ENCODE assay signal across 27 cellular contexts in the genomic region with DNA sequence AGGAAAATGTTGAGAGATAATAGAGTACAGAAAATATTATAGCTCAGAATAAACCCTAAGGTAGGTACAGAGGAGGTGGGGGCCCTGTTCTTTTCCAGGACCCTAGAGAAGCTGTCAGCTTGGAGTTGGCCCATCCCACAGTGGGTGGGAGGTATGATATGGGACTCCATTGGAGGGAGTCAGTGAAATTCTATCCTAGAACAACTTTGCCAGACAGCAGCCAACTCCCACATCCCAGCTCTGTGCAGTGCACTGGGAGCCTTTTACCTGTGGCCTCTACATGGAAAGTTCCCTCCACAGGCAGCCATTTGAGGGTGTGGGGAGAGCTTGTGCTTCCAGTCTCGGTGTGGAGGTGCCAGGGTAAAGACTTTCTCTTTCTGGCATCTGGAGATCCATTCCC. TPM values are rescaled to one million over a fixed set of nuclear protein-coding genes. Genes with fewer than 3 reads are reported as not detected.
DNase-seq lines count a peak whose midpoint lies in the region; ATAC-seq, FAIRE-seq and TF ChIP-seq lines count a peak whose summit lies in the region.
"Had no signal": no experiment of that assay in that cellular context is flagged by ENCODE, and none has a peak within 500 bp of the region (broad histone marks: within the 10 kb centered on the region; RNA-seq: fewer than 3 reads in every experiment).

No MANE protein-coding gene starts in this region.

- H3K4me1 Mint-ChIP-seq in activated naive CD4-positive, alpha-beta T cell treated with anti-CD3 and anti-CD28 coated beads for 36 hours (ENCODE audit: low read depth), result peaks cover 7% of the 10 kb centered on the region
- H3K4me1 Mint-ChIP-seq in progenitor cell of endocrine pancreas (ENCODE audit: low read depth), result peaks cover 47% of the 10 kb centered on the region
- H3K4me1 Mint-ChIP-seq: CD4-positive, CD25-positive, alpha-beta regulatory T cell had no signal

- H3K27me3 ChIP-seq in heart right ventricle (no peaks in the 10 kb centered on the region), upper lobe of right lung (no peaks in the 10 kb centered on the region)
- H3K27me3 ChIP-seq: sigmoid colon had no signal

- H3K27ac Mint-ChIP-seq in activated naive CD4-positive, alpha-beta T cell treated with anti-CD3 and anti-CD28 coated beads for 36 hours, result peak overlapping the region; percentile 16
- peak overlapping the region; percentile 77 for H3K27ac Mint-ChIP-seq in progenitor cell of endocrine pancreas
- H3K27ac Mint-ChIP-seq: activated naive CD8-positive, alpha-beta T cell; CD4-positive, CD25-positive, alpha-beta regulatory T cell had no signal

- H3K36me3 Mint-ChIP-seq in activated naive CD4-positive, alpha-beta T cell treated with anti-CD3 and anti-CD28 coated beads for 36 hours (ENCODE audit: low read depth), result no peaks in the 10 kb centered on the region
- H3K36me3 Mint-ChIP-seq in progenitor cell of endocrine pancreas (ENCODE audit: insufficient read depth), result peaks cover 11% of the 10 kb centered on the region
- H3K36me3 Mint-ChIP-seq: activated naive CD8-positive, alpha-beta T cell; CD4-positive, CD25-positive, alpha-beta regulatory T cell had no signal

- WGBS in heart right ventricle, 2 donors, result 85 to 94% methylated on average over 1 of the region's 1 CpG

- H3K36me3 ChIP-seq in heart right ventricle, result no peaks in the 10 kb centered on the region
- H3K36me3 ChIP-seq in upper lobe of right lung, result no peaks in the 10 kb centered on the region
- H3K36me3 ChIP-seq: sigmoid colon, thoracic aorta had no signal

- CTCF ChIA-PET in activated naive CD4-positive, alpha-beta T cell treated with anti-CD3 and anti-CD28 coated beads for 36 hours (lab: Charles Lee), result no interaction called here

- no peak overlapping the region for H3K4me3 ChIP-seq in heart right ventricle
- H3K4me3 ChIP-seq in upper lobe of right lung, result no peak overlapping the region
- H3K4me3 ChIP-seq: sigmoid colon, thoracic aorta had no signal

- ATAC-seq in heart right ventricle, result peak in 6 of 8 donors; percentile 18 to 46 (median 38)
- ATAC-seq in upper lobe of right lung, result no peak
- ATAC-seq: Panc1, SK-N-SH treated with all-trans-retinoic acid at 6 μM for 48 hours had no signal

- no peaks in the 10 kb centered on the region for H3K9me3 Mint-ChIP-seq in activated naive CD4-positive, alpha-beta T cell treated with anti-CD3 and anti-CD28 coated beads for 36 hours
- H3K9me3 Mint-ChIP-seq in progenitor cell of endocrine pancreas (ENCODE audit: low read depth), result peaks cover 15% of the 10 kb centered on the region

- H3K4me1 ChIP-seq in heart right ventricle (peaks cover 3 to 43% (median 34%) of the 10 kb centered on the region in 9 donors), upper lobe of right lung (peaks cover 27% of the 10 kb centered on the region)
- H3K4me1 ChIP-seq: sigmoid colon had no signal

- intact Hi-C loops in activated naive CD4-positive, alpha-beta T cell treated with anti-CD3 and anti-CD28 coated beads for 36 hours (cut with micrococcal nuclease), result no loop called here
- intact Hi-C loops in heart right ventricle (cut with DNase I) (loop anchor here in 2 of 10 donors (10.0 kb wide), 1 partner anchor 118 kb away; no protein-coding TSS in a partner anchor), upper lobe of right lung (cut with DNase I) (no loop called here)

- H3K9me3 ChIP-seq in heart right ventricle, result peaks cover 0 to 11% (median 0%) of the 10 kb centered on the region in 11 donors
- no peaks in the 10 kb centered on the region for H3K9me3 ChIP-seq in upper lobe of right lung
- H3K9me3 ChIP-seq: sigmoid colon, thoracic aorta had no signal

- TF ChIP-seq CTCF in heart right ventricle (IDR thresholded peaks at IDR 0.05) (no peak), progenitor cell of endocrine pancreas (IDR thresholded peaks at IDR 0.05; ENCODE audit: unreplicated experiment) (no peak), upper lobe of right lung (IDR thresholded peaks at IDR 0.05) (no peak)

- peaks cover 11% of the 10 kb centered on the region for H3K27me3 Mint-ChIP-seq in activated naive CD4-positive, alpha-beta T cell treated with anti-CD3 and anti-CD28 coated beads for 36 hours (ENCODE audit: low read depth)
- H3K27me3 Mint-ChIP-seq in progenitor cell of endocrine pancreas, result no peaks in the 10 kb centered on the region

- no peak for DNase-seq in activated naive CD4-positive, alpha-beta T cell treated with anti-CD3 and anti-CD28 coated beads for 36 hours
- DNase-seq in activated naive CD4-positive, alpha-beta T cell treated with anti-CD3 and anti-CD28 coated beads, Interleukin-2, amount 50 U/mL, for 16 hours, result no peak
- peak in 1 of 2 donors; percentile 9 for DNase-seq in heart right ventricle
- no peak for DNase-seq in progenitor cell of endocrine pancreas (ENCODE audit: low spot score, unreplicated experiment)
- DNase-seq in upper lobe of right lung, result no peak
- DNase-seq in SHP77 treated with DMSO at 0.1 percent for 48 hours (lab: John Stamatoyannopoulos, UW), result no peak
- DNase-seq in urothelium cell line (ENCODE audit: low spot score), result no peak
- DNase-seq in A172 (ENCODE audit: low spot score), result no peak
- DNase-seq: CD4-positive, CD25-positive, alpha-beta regulatory T cell; DND-41; effector CD4-positive, alpha-beta T cell; H7; kidney; midbrain; NCI-H1092; NCI-H2171 treated with DMSO at 0.1 percent for 48 hours; occipital lobe; sigmoid colon; stimulated activated CD4-positive, alpha-beta T cell treated with anti-CD3 and anti-CD28 coated beads, Interleukin-4, amount 100 ng/mL, for 1 hour; T1000 had no signal

- H3K27ac ChIP-seq in heart right ventricle (peak overlapping the region; percentile 49 to 94 (median 82)), upper lobe of right lung (peak overlapping the region; percentile 65)
- H3K27ac ChIP-seq: KMS-11 had no signal

- H3K4me3 Mint-ChIP-seq in activated naive CD4-positive, alpha-beta T cell treated with anti-CD3 and anti-CD28 coated beads for 36 hours, result no peak overlapping the region
- H3K4me3 Mint-ChIP-seq in progenitor cell of endocrine pancreas (ENCODE audit: low read depth), result no peak overlapping the region
- H3K4me3 Mint-ChIP-seq: activated naive CD8-positive, alpha-beta T cell; CD4-positive, CD25-positive, alpha-beta regulatory T cell had no signal

- no peak for FAIRE-seq in urothelium cell line (lab: Jason Lieb, UNC)
- FAIRE-seq: bronchial epithelial cell, GM18507, kidney had no signal

RNA-seq across cellular contexts. Expression of a gene that starts 36.8 kb away (rescaled TPM):
- 1 to 10 TPM in 1 of 2 experiments, under 1 TPM in 1; 0.52 to 1.5 TPM for total RNA-seq in activated naive CD4-positive, alpha-beta T cell treated with anti-CD3 and anti-CD28 coated beads for 36 hours
- total RNA-seq in heart right ventricle, result 100 to 1,000 TPM; 263 to 372 (median 332) TPM
- polyA plus RNA-seq in heart right ventricle, result 10 to 100 TPM; 28.1 to 53.6 TPM
- total RNA-seq in progenitor cell of endocrine pancreas, result 28.4 and 35.9 TPM in 2 replicates
- 131 TPM for total RNA-seq in upper lobe of right lung
- total RNA-seq in A172 (2014; rRNA removed; shearing (Covaris generic)), result not detected in 2 replicates
- total RNA-seq: bronchial epithelial cell had no signal

Comparison
In these comparisons a context has a peak if more than half of its experiments do, and no peak if none do; other contexts are left out.
1. RNA of a gene that starts 36.8 kb away (total RNA-seq): 263 to 372 TPM in heart right ventricle, 131 TPM in upper lobe of right lung (single experiment) and 28.4 to 35.9 TPM in progenitor cell of endocrine pancreas; 0.52 to 1.5 TPM in activated naive CD4-positive, alpha-beta T cell treated with anti-CD3 and anti-CD28 coated beads for 36 hours and not detected in A172; every median in the first group is over 10 times any median in the second.